Comparison of ENCODE assay signal across 16 cellular contexts in genomic region chr14:20686386-20687143, GRCh38. TPM values are rescaled to one million over a fixed set of nuclear protein-coding genes. Genes with fewer than 3 reads are reported as not detected.
DNase-seq lines count a peak whose midpoint lies in the region; ATAC-seq, FAIRE-seq and TF ChIP-seq lines count a peak whose summit lies in the region.
"Had no signal": no experiment of that assay in that cellular context is flagged by ENCODE, and none has a peak within 500 bp of the region (broad histone marks: within the 10 kb centered on the region; RNA-seq: fewer than 3 reads in every experiment).

No MANE protein-coding gene starts in this region.

- CTCF ChIA-PET in GM10248 (lab: Yijun Ruan, JAX) = interaction anchor here (0.8 to 13.8 kb wide), 6 partner anchors 11 to 285 kb away, joined by 3 to 199 read pairs (median 10); no protein-coding TSS in a partner anchor

- H3K27me3 ChIP-seq in left ventricle myocardium inferior (ENCODE audit: low read depth) = no peaks in the 10 kb centered on the region
- H3K27me3 ChIP-seq in pancreas = no peaks in the 10 kb centered on the region
- no peaks in the 10 kb centered on the region for H3K27me3 ChIP-seq in SJCRH30
- H3K27me3 ChIP-seq: brain microvascular endothelial cell, foreskin keratinocyte had no signal

- FAIRE-seq in pancreas (lab: Jason Lieb, UNC) = no peak

- intact Hi-C loops in left ventricle myocardium inferior (cut with micrococcal nuclease) (no loop called here), left cardiac atrium (cut with DNase I) (loop anchor here in 1 of 2 donors (10.0 kb wide), 1 partner anchor 232 kb away; the partner anchor contains the start of genes APEX1 and OSGEP), pancreas (cut with DNase I) (loop anchor here in 1 of 3 donors (10.0 kb wide), 1 partner anchor 72 kb away; no protein-coding TSS in a partner anchor)

- POLR2A ChIA-PET in GM10248 (lab: Yijun Ruan, JAX) = no interaction called here

- ATAC-seq in left cardiac atrium = no peak
- peak; percentile 2 to 17 (median 8) for ATAC-seq in pancreas
- ATAC-seq: foreskin keratinocyte had no signal

- TF ChIP-seq CTCF in left ventricle myocardium inferior (IDR thresholded peaks at IDR 0.05; ENCODE audit: borderline replicate concordance) (no peak), fibroblast of the aortic adventitia (IDR thresholded peaks at IDR 0.05; ENCODE audit: insufficient read depth, low read length) (no peak), pancreas (IDR thresholded peaks at IDR 0.05) (no peak), GM10248 (IDR thresholded peaks at IDR 0.05; ENCODE audit: control extremely low read depth, extremely low read depth, low read depth, missing control alignments) (no peak)

- peak overlapping the region; percentile 100 for H3K27ac ChIP-seq in left ventricle myocardium inferior (replicated peaks)
- peak overlapping the region; percentile 96 to 99 (median 99) for H3K27ac ChIP-seq in pancreas
- no peak overlapping the region for H3K27ac ChIP-seq in SJCRH30
- H3K27ac ChIP-seq: brain microvascular endothelial cell, foreskin keratinocyte had no signal

- H3K4me1 ChIP-seq in left ventricle myocardium inferior (peaks cover 57% of the 10 kb centered on the region), pancreas (peaks cover 12 to 44% (median 31%) of the 10 kb centered on the region in 3 donors), SJCRH30 (no peaks in the 10 kb centered on the region)
- H3K4me1 ChIP-seq: foreskin keratinocyte had no signal

- H3K9me3 ChIP-seq in left ventricle myocardium inferior (replicated peaks) (no peaks in the 10 kb centered on the region), pancreas (no peaks in the 10 kb centered on the region), SJCRH30 (replicated peaks) (no peaks in the 10 kb centered on the region)

- DNase-seq in left ventricle myocardium inferior = no peak
- no peak for DNase-seq in left cardiac atrium
- DNase-seq in fibroblast of the aortic adventitia (ENCODE audit: low read depth) = no peak
- peak in 3 of 6 donors; percentile 28 to 68 (median 63) for DNase-seq in pancreas
- no peak for DNase-seq in GM10248 (ENCODE audit: extremely low spot score)
- no peak for DNase-seq in SJCRH30
- DNase-seq in NOMO-1 (lab: John Stamatoyannopoulos, UW; ENCODE audit: unreplicated experiment in 2 of 2) = no peak
- DNase-seq in activated CD4-positive, alpha-beta T cell treated with anti-CD3 and anti-CD28 coated beads, Interleukin-2, amount 50 U/mL, for 1 hour = no peak
- DNase-seq: brain microvascular endothelial cell; effector CD4-positive, alpha-beta T cell; foreskin keratinocyte; NCI-H1092 treated with DMSO at 0.1 percent for 48 hours had no signal

- WGBS in pancreas, 2 donors = 14 to 17% methylated on average over 7 of the region's 7 CpGs

- H3K4me3 ChIP-seq in left ventricle myocardium inferior (peak overlapping the region; percentile 87), fibroblast of the aortic adventitia (ENCODE audit: low read depth, low read length) (peak overlapping the region; percentile 47), pancreas (peak overlapping the region in 3 of 4 donors; percentile 9 to 65 (median 58)), SJCRH30 (no peak overlapping the region)

- no peaks in the 10 kb centered on the region for H3K36me3 ChIP-seq in left ventricle myocardium inferior
- no peaks in the 10 kb centered on the region for H3K36me3 ChIP-seq in pancreas
- H3K36me3 ChIP-seq in SJCRH30 = no peaks in the 10 kb centered on the region
- H3K36me3 ChIP-seq: brain microvascular endothelial cell had no signal

RNA-seq across cellular contexts. Expression of gene ANG, which starts 2.0 kb away (rescaled TPM):
- total RNA-seq in left ventricle myocardium inferior (3.7 TPM), left cardiac atrium (10 to 100 TPM in 1 of 2 donors, 1 to 10 TPM in 1; 7.1 to 13.0 TPM), fibroblast of the aortic adventitia (ENCODE audit: low replicate concordance) (4.8 and 11.4 TPM in 2 replicates), pancreas (10 to 100 TPM in 5 of 6 donors, 1 to 10 TPM in 1; 9.8 to 16.0 (median 13.3) TPM)
- polyA plus RNA-seq in pancreas = 10 to 100 TPM; 11.8 to 14.7 TPM
- 0.49 and 0.79 TPM in 2 replicates for total RNA-seq in SJCRH30 (2014; rRNA removed; shearing (Covaris generic))

RNA-seq across cellular contexts. Expression of gene RNASE4, which starts 2.2 kb away (rescaled TPM):
- 9.0 TPM for total RNA-seq in left ventricle myocardium inferior
- total RNA-seq in left cardiac atrium = 10 to 100 TPM; 15.9 to 20.8 TPM
- 4.8 and 24.1 TPM in 2 replicates for total RNA-seq in fibroblast of the aortic adventitia (ENCODE audit: low replicate concordance)
- total RNA-seq in pancreas = 10 to 100 TPM; 13.6 to 26.7 (median 15.4) TPM
- polyA plus RNA-seq in pancreas = 10 to 100 TPM in 1 of 2 donors, 1 to 10 TPM in 1; 9.6 to 24.7 TPM
- 0.69 and 0.71 TPM in 2 replicates for total RNA-seq in SJCRH30 (2014; rRNA removed; shearing (Covaris generic))

RNA-seq across cellular contexts. Expression of gene OR6S1, which starts 45.1 kb away (rescaled TPM):
- not detected for total RNA-seq in left ventricle myocardium inferior
- total RNA-seq in left cardiac atrium = not detected
- not detected in 2 replicates for total RNA-seq in fibroblast of the aortic adventitia (ENCODE audit: low replicate concordance)
- not detected for total RNA-seq in pancreas
- not detected for polyA plus RNA-seq in pancreas
- total RNA-seq in SJCRH30 (2014; rRNA removed; shearing (Covaris generic)) = not detected in 2 replicates
- total RNA-seq: A673, foreskin keratinocyte, G401, mesothelial cell of epicardium had no signal
- polyA plus RNA-seq: foreskin keratinocyte, thymus had no signal

RNA-seq across cellular contexts. Expression of gene EDDM3A, which starts 59.1 kb away (rescaled TPM):
- total RNA-seq in left ventricle myocardium inferior (not detected), left cardiac atrium (not detected), fibroblast of the aortic adventitia (ENCODE audit: low replicate concordance) (not detected in 2 replicates), pancreas (not detected)
- polyA plus RNA-seq in pancreas = not detected
- not detected in 2 replicates for total RNA-seq in SJCRH30 (2014; rRNA removed; shearing (Covaris generic))
- total RNA-seq: A673, foreskin keratinocyte, G401, mesothelial cell of epicardium had no signal
- polyA plus RNA-seq: foreskin keratinocyte had no signal

Comparison
In these comparisons a context has a peak if more than half of its experiments do, and no peak if none do; other contexts are left out.
1. ATAC-seq: peak in pancreas (4 of 4); none in left cardiac atrium (0 of 2).